In genomic region chr5:110681953-110682352, GRCh38 we compare ENCODE assay signal across 25 cellular contexts. TPM values are rescaled to one million over a fixed set of nuclear protein-coding genes. Genes with fewer than 3 reads are reported as not detected.
DNase-seq lines count a peak whose midpoint lies in the region; ATAC-seq, FAIRE-seq and TF ChIP-seq lines count a peak whose summit lies in the region.
"Had no signal": no experiment of that assay in that cellular context is flagged by ENCODE, and none has a peak within 500 bp of the region (broad histone marks: within the 10 kb centered on the region; RNA-seq: fewer than 3 reads in every experiment).

No MANE protein-coding gene starts in this region.

- H3K4me3 ChIP-seq in A549 (no peak overlapping the region), IMR-90 (ENCODE audit: insufficient read depth, low read depth, low read length) (no peak overlapping the region), small intestine (ENCODE audit: low read depth in 1 of 2, low read length in 2 of 2) (no peak overlapping the region)
- H3K4me3 ChIP-seq: BLaER1 treated with 17β-estradiol and CSF1 and Interleukin-3, amounts not matched to agents 10 nM and 100 nM; GM12878; GM23248; HAP-1 had no signal

- no peak for TF ChIP-seq CTCF in A549 (IDR thresholded peaks at IDR 0.05)
- no peak for TF ChIP-seq CTCF in IMR-90 (conservative IDR thresholded peaks at IDR 0.05; ENCODE audit: low read depth, low read length)

- H3K4me3 Mint-ChIP-seq in T-helper 2 cell treated with Interferon-gamma antibody and Interleukin-4, amounts not matched to agents 5 μg/mL and 100 μg/mL, for 36 hours: no peak overlapping the region
- no peak overlapping the region for H3K4me3 Mint-ChIP-seq in T-helper 17 cell
- H3K4me3 Mint-ChIP-seq: CD14-positive monocyte; CD4-positive, alpha-beta T cell; CD8-positive, alpha-beta memory T cell; HFFc6 had no signal

- H4K5ac ChIP-seq in IMR-90 (ENCODE audit: low read depth, low read length): no peak overlapping the region

- no peak overlapping the region for H3K4me2 ChIP-seq in A549
- no peak overlapping the region for H3K4me2 ChIP-seq in IMR-90 (ENCODE audit: low read depth, low read length)
- H3K4me2 ChIP-seq: BLaER1 treated with 17β-estradiol and CSF1 and Interleukin-3, amounts not matched to agents 10 nM and 100 nM had no signal

- H3K23ac ChIP-seq in IMR-90 (ENCODE audit: low read depth, low read length): no peak overlapping the region

- H4K20me1 ChIP-seq in IMR-90 (ENCODE audit: insufficient read depth, low read length): no peaks in the 10 kb centered on the region
- H4K20me1 ChIP-seq: BLaER1 treated with 17β-estradiol and CSF1 and Interleukin-3, amounts not matched to agents 10 nM and 100 nM had no signal

- in situ Hi-C loops in IMR-90 (cut with MboI; ENCODE audit: low sequenced_read_pairs): no loop called here

- H2BK20ac ChIP-seq in IMR-90 (ENCODE audit: low read depth, low read length): no peak overlapping the region

- POLR2A ChIA-PET in A549 (lab: Yijun Ruan, JAX) (no interaction called here), IMR-90 (lab: Charles Lee; ENCODE audit: unreplicated experiment) (no interaction called here)

- no peak overlapping the region for H3K9ac ChIP-seq in IMR-90 (ENCODE audit: low read depth, low read length)
- H3K9ac ChIP-seq: BLaER1 treated with 17β-estradiol and CSF1 and Interleukin-3, amounts not matched to agents 10 nM and 100 nM; GM23248 had no signal

- DNase-seq in A549 (ENCODE audit: low read depth in 1 of 2, low spot score in 1 of 2) (no peak), IMR-90 (no peak), small intestine (no peak), H54 (ENCODE audit: insufficient read length, low spot score) (no peak), T-helper 17 cell (no peak)
- DNase-seq in T-helper 2 cell treated with Interferon-gamma antibody and Interleukin-4, amounts not matched to agents 5 μg/mL and 100 μg/mL, for 36 hours (ENCODE audit: low spot score): no peak
- DNase-seq: ACHN; AML-193; BE2C; CD4-positive, alpha-beta T cell; CD8-positive, alpha-beta memory T cell; DMS 273 treated with DMSO at 0.1 percent for 48 hours; DMS53; DMS79 treated with DMSO at 0.1 percent for 48 hours; GM23248; HFFc6 had no signal

- H3K27me3 ChIP-seq in IMR-90 (ENCODE audit: control insufficient read depth, insufficient read depth, low read length) (no peaks in the 10 kb centered on the region), small intestine (ENCODE audit: control insufficient read depth in 2 of 2, insufficient read depth in 2 of 2, low read length in 2 of 2) (no peaks in the 10 kb centered on the region)
- H3K27me3 ChIP-seq: BLaER1 treated with 17β-estradiol and CSF1 and Interleukin-3, amounts not matched to agents 10 nM and 100 nM had no signal

- TF ChIP-seq RAD21 in A549 (conservative IDR thresholded peaks at IDR 0.05 in 1 of 2, IDR thresholded peaks at IDR 0.05 in 1 of 2) (no peak), IMR-90 (IDR thresholded peaks at IDR 0.05; ENCODE audit: low read length) (no peak)

- intact Hi-C loops in IMR-90 (cut with micrococcal nuclease): no loop called here

- no peak overlapping the region for H3K56ac ChIP-seq in IMR-90 (ENCODE audit: extremely low read depth, insufficient read depth, low read length)

- H3K36me3 ChIP-seq in IMR-90 (ENCODE audit: control insufficient read depth, insufficient read depth, low read length): no peaks in the 10 kb centered on the region
- no peaks in the 10 kb centered on the region for H3K36me3 ChIP-seq in small intestine (ENCODE audit: control insufficient read depth in 2 of 2, insufficient read depth in 2 of 2, low read length in 2 of 2)
- H3K36me3 ChIP-seq: BE2C; BLaER1 treated with 17β-estradiol and CSF1 and Interleukin-3, amounts not matched to agents 10 nM and 100 nM; HAP-1 had no signal

- TF ChIP-seq POLR2A in A549 (IDR thresholded peaks at IDR 0.05; ENCODE audit: low read length) (no peak), IMR-90 (IDR thresholded peaks at IDR 0.05; ENCODE audit: low read depth, low read length) (no peak), H54 (IDR thresholded peaks at IDR 0.05; ENCODE audit: low read depth, low read length) (no peak)

- H4K8ac ChIP-seq in IMR-90 (ENCODE audit: low read depth in 2 of 2, low read length in 2 of 2): no peak overlapping the region

- dilution Hi-C loops in IMR-90 (cut with HindIII; ENCODE audit: low sequenced_read_pairs, unreplicated experiment): no loop called here

- no peaks in the 10 kb centered on the region for H3K79me1 ChIP-seq in IMR-90 (ENCODE audit: low read depth in 1 of 2, low read length in 2 of 2)

- H3K4me1 ChIP-seq in A549 (no peaks in the 10 kb centered on the region), IMR-90 (ENCODE audit: control insufficient read depth, insufficient read depth, low read length) (no peaks in the 10 kb centered on the region), small intestine (ENCODE audit: control insufficient read depth in 2 of 2, insufficient read depth in 1 of 2, low read depth in 1 of 2, low read length in 1 of 2) (no peaks in the 10 kb centered on the region)
- H3K4me1 ChIP-seq: BE2C; BLaER1 treated with 17β-estradiol and CSF1 and Interleukin-3, amounts not matched to agents 10 nM and 100 nM; HAP-1 had no signal

- no peaks in the 10 kb centered on the region for H3K36me3 Mint-ChIP-seq in T-helper 2 cell treated with Interferon-gamma antibody and Interleukin-4, amounts not matched to agents 5 μg/mL and 100 μg/mL, for 36 hours (ENCODE audit: low read depth)
- H3K36me3 Mint-ChIP-seq in T-helper 17 cell (ENCODE audit: low read depth): peaks cover 2% of the 10 kb centered on the region
- H3K36me3 Mint-ChIP-seq: CD14-positive monocyte; CD8-positive, alpha-beta memory T cell had no signal

- BruUV-seq in IMR-90 (replicated peaks; lab: Mats Ljungman, UMichigan): no TSS peak

- peaks cover 24% of the 10 kb centered on the region for H3K27me3 Mint-ChIP-seq in T-helper 2 cell treated with Interferon-gamma antibody and Interleukin-4, amounts not matched to agents 5 μg/mL and 100 μg/mL, for 36 hours (ENCODE audit: low read depth)
- H3K27me3 Mint-ChIP-seq in T-helper 17 cell: no peaks in the 10 kb centered on the region

- no peak overlapping the region for H2AK5ac ChIP-seq in IMR-90 (ENCODE audit: low read depth, low read length)

- no peak overlapping the region for H2AK9ac ChIP-seq in IMR-90 (replicated peaks; ENCODE audit: low read depth, low read length, poor library complexity)

- H3K27ac ChIP-seq in A549 (no peak overlapping the region), IMR-90 (ENCODE audit: insufficient read depth, low read length) (no peak overlapping the region), small intestine (ENCODE audit: low read depth in 1 of 2, low read length in 1 of 2) (no peak overlapping the region)
- H3K27ac ChIP-seq: BLaER1 treated with 17β-estradiol and CSF1 and Interleukin-3, amounts not matched to agents 10 nM and 100 nM; GM23248 had no signal

- H3K9me3 Mint-ChIP-seq in T-helper 2 cell treated with Interferon-gamma antibody and Interleukin-4, amounts not matched to agents 5 μg/mL and 100 μg/mL, for 36 hours: peaks cover 7% of the 10 kb centered on the region
- H3K9me3 Mint-ChIP-seq: CD4-positive, alpha-beta T cell had no signal

- H3K14ac ChIP-seq in IMR-90 (replicated peaks; ENCODE audit: low read depth, low read length): no peak overlapping the region

- H3K4me1 Mint-ChIP-seq in T-helper 2 cell treated with Interferon-gamma antibody and Interleukin-4, amounts not matched to agents 5 μg/mL and 100 μg/mL, for 36 hours (ENCODE audit: low read depth): peaks cover 12% of the 10 kb centered on the region
- no peaks in the 10 kb centered on the region for H3K4me1 Mint-ChIP-seq in T-helper 17 cell
- H3K4me1 Mint-ChIP-seq: CD14-positive monocyte had no signal

- FAIRE-seq in A549 (lab: Jason Lieb, UNC) (no peak), colon (lab: Jason Lieb, UNC) (peak; percentile 36), small intestine (lab: Jason Lieb, UNC) (peak; percentile 71), H54 (lab: Jason Lieb, UNC) (no peak)
- FAIRE-seq: D721Med, GM12878, GM19239, H1 had no signal

- H3K27ac Mint-ChIP-seq in T-helper 2 cell treated with Interferon-gamma antibody and Interleukin-4, amounts not matched to agents 5 μg/mL and 100 μg/mL, for 36 hours: no peak overlapping the region
- no peak overlapping the region for H3K27ac Mint-ChIP-seq in T-helper 17 cell
- H3K27ac Mint-ChIP-seq: CD14-positive monocyte; CD4-positive, alpha-beta T cell; CD8-positive, alpha-beta memory T cell; HFFc6 had no signal

- H2AFZ ChIP-seq in IMR-90 (replicated peaks; ENCODE audit: low read length, poor library complexity): no peak overlapping the region
- H2AFZ ChIP-seq: GM23248 had no signal

- H3K9me3 ChIP-seq in A549 (no peaks in the 10 kb centered on the region), IMR-90 (ENCODE audit: control insufficient read depth, insufficient read depth, low read length) (no peaks in the 10 kb centered on the region), small intestine (ENCODE audit: control insufficient read depth, low read depth) (no peaks in the 10 kb centered on the region), T-helper 17 cell (ENCODE audit: control insufficient read depth, low read length, poor library complexity, severe bottlenecking) (no peaks in the 10 kb centered on the region)
- H3K9me3 ChIP-seq: BE2C; BLaER1 treated with 17β-estradiol and CSF1 and Interleukin-3, amounts not matched to agents 10 nM and 100 nM; HAP-1 had no signal

- H3K18ac ChIP-seq in IMR-90 (ENCODE audit: low read depth, low read length): no peak overlapping the region

- no peak overlapping the region for H2BK5ac ChIP-seq in IMR-90 (ENCODE audit: low read depth, low read length, poor library complexity, severe bottlenecking)

- H2BK120ac ChIP-seq in IMR-90 (ENCODE audit: low read depth, low read length): no peak overlapping the region

- no peaks in the 10 kb centered on the region for H3K9me1 ChIP-seq in IMR-90 (ENCODE audit: insufficient read depth, low read length)

- H3K4ac ChIP-seq in IMR-90 (ENCODE audit: low read depth, low read length): no peak overlapping the region

- no peak overlapping the region for H2BK15ac ChIP-seq in IMR-90 (ENCODE audit: low read depth, low read length)

- no peak for ATAC-seq in A549
- ATAC-seq in IMR-90 (ENCODE audit: low read depth): no peak
- ATAC-seq in T-helper 17 cell: no peak
- ATAC-seq: GM12878 had no signal

- CTCF ChIA-PET in A549 (lab: Yijun Ruan, JAX) (no interaction called here), IMR-90 (lab: Yijun Ruan, JAX) (interaction anchor here (1.0 kb wide), 1 partner anchor 12 kb away, joined by 4 read pairs; no protein-coding TSS in a partner anchor)

- H4K91ac ChIP-seq in IMR-90 (ENCODE audit: insufficient read depth, low read depth, low read length): no peak overlapping the region

- TF ChIP-seq EP300 in A549 (IDR thresholded peaks at IDR 0.05): no peak

RNA-seq across cellular contexts. Expression of gene TMEM232, which starts 44.5 kb away (rescaled TPM):
- polyA plus RNA-seq in A549 (2011; rRNA removed): 0.39 TPM in 1 of 2 replicates, not detected in the other
- polyA plus RNA-seq in A549 (2012; cell fraction: cytosol; rRNA removed): not detected in 2 replicates
- not detected in 2 replicates for polyA plus RNA-seq in A549 (2012; cell fraction: nucleus; rRNA removed)
- polyA plus RNA-seq in A549 (2017; fragmentation: RNase III; extraction: RNeasy Plus Mini Kit Qiagen cat#74134 plus additional on column Dnase treatment): 0.12 to 0.17 TPM (median 0.16 TPM) in 3 replicates
- 1.1 TPM in 1 of 2 replicates, not detected in the other for polyA minus RNA-seq in A549 (2011; rRNA and poly(A)+ RNA removed)
- 0.36 and 0.56 TPM in 2 replicates for total RNA-seq in IMR-90 (2012; rRNA removed)
- 0.17 TPM in 1 of 2 replicates, not detected in the other for polyA plus RNA-seq in IMR-90 (2012; rRNA removed)
- polyA plus RNA-seq in IMR-90 (2012; cell fraction: cytosol; rRNA removed): not detected in 2 replicates
- 0.10 and 0.66 TPM in 2 replicates for polyA plus RNA-seq in IMR-90 (2012; cell fraction: nucleus; rRNA removed; ENCODE audit: low replicate concordance)
- 1 to 10 TPM in 1 of 3 donors, under 1 TPM in 2; 0.27 to 1.1 (median 0.97) TPM for polyA plus RNA-seq in small intestine
- total RNA-seq in T-helper 17 cell: 1 to 10 TPM in 1 of 2 donors, under 1 TPM in 1; 0.94 to 1.6 TPM
- total RNA-seq: Daoy had no signal

RNA-seq across cellular contexts. Expression of gene SLC25A46, which starts 56.9 kb away (rescaled TPM):
- polyA plus RNA-seq in A549 (2011; rRNA removed) (32.5 and 41.7 TPM in 2 replicates), A549 (2017; fragmentation: RNase III; extraction: RNeasy Plus Mini Kit Qiagen cat#74134 plus additional on column Dnase treatment) (28.1 to 29.2 TPM (median 28.2 TPM) in 3 replicates), IMR-90 (2012; rRNA removed) (19.3 and 25.1 TPM in 2 replicates), small intestine (10 to 100 TPM; 24.6 to 27.5 (median 25.9) TPM)
- 12.8 and 17.2 TPM in 2 replicates for polyA plus RNA-seq in A549 (2012; cell fraction: cytosol; rRNA removed)
- polyA plus RNA-seq in A549 (2012; cell fraction: nucleus; rRNA removed): 7.9 and 8.4 TPM in 2 replicates
- polyA minus RNA-seq in A549 (2011; rRNA and poly(A)+ RNA removed): 11.6 and 15.3 TPM in 2 replicates
- total RNA-seq in IMR-90 (2012; rRNA removed) (67.9 and 84.4 TPM in 2 replicates), T-helper 17 cell (10 to 100 TPM; 26.7 to 28.3 TPM)
- 6.7 and 9.7 TPM in 2 replicates for polyA plus RNA-seq in IMR-90 (2012; cell fraction: cytosol; rRNA removed)
- polyA plus RNA-seq in IMR-90 (2012; cell fraction: nucleus; rRNA removed; ENCODE audit: low replicate concordance): 4.9 and 19.5 TPM in 2 replicates
